Comparison of ENCODE assay signal across 1 cellular context in genomic region chr6:46320505-46320904, GRCh38.
TF ChIP-seq lines count a peak whose summit lies in the region.

No MANE protein-coding gene starts in this region.

TF ChIP-seq in GM23338, 12 proteins besides CTCF, POLR2A, EP300 and RAD21 (continued from another document):
- TF ChIP-seq ZNF331 (CRISPR knock-in tag; IDR thresholded peaks at IDR 0.05; ENCODE audit: low read depth): no peak
- TF ChIP-seq EZH2phosphoT487 (IDR thresholded peaks at IDR 0.05; ENCODE audit: unreplicated experiment): no peak
- no peak for TF ChIP-seq ZNF462 (CRISPR knock-in tag; IDR thresholded peaks at IDR 0.05)
- no peak for TF ChIP-seq POLR2AphosphoS5 (IDR thresholded peaks at IDR 0.05; ENCODE audit: low read depth)
TF ChIP-seq in GM23338: peak in this region for 0.
